ENCODE assay signal across 10 cellular contexts in the genomic region with DNA sequence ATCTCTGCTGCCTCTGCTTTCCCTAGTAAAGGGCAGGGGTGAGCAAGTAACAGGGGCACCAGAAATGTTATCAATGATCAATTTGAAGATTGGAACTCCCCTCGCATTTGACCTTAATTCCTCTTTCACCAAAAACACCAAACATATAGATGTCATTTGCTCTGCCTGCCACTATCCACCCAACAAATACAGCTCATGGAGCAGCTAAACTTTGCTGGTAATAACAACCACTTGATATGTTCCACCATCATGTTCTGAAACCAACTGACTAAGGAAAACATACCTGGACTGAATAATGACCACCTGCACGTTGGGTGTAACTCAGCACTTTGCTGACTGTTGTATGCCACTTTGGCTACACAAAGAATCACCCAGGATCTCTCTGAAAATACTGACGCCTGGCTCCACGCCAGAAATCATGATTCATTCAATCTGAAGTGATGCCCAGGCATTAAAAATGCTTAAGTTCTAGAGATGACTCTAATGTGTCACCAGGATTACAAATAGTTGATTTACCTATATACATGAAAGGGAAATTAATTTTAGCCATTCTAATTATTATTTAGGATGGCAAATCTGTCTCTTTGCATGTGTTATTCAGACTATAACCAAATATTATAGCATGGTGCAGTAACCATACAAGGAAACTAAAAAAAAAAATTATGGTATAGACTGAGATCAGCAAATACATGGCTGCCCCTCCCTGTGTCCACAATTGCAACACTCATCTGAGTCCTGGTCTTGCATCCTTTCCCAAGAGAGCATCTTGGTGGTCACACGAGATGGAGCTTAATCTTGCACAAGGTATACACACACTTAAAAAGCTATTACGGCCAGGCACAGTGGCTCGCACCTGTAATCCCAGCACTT. TPM values are rescaled to one million over a fixed set of nuclear protein-coding genes. Genes with fewer than 3 reads are reported as not detected.
DNase-seq lines count a peak whose midpoint lies in the region; ATAC-seq, FAIRE-seq and TF ChIP-seq lines count a peak whose summit lies in the region.
"Had no signal": no experiment of that assay in that cellular context is flagged by ENCODE, and none has a peak within 500 bp of the region (broad histone marks: within the 10 kb centered on the region; RNA-seq: fewer than 3 reads in every experiment).

No MANE protein-coding gene starts in this region.

- no peak overlapping the region for H3K4me2 ChIP-seq in H1 (ENCODE audit: insufficient read depth in 1 of 2, low read depth in 2 of 2, low read length in 2 of 2)

- H3K4me1 ChIP-seq in H1 (replicated peaks in 1 of 4; ENCODE audit: control insufficient read depth in 3 of 4, insufficient read depth in 4 of 4, low read length in 3 of 4) (peaks cover 0 to 6% (median 2%) of the 10 kb centered on the region in 4 experiments; a peak in 1 of 7 replicates), thoracic aorta (ENCODE audit: control insufficient read depth in 1 of 2, low read depth in 2 of 2) (no peaks in the 10 kb centered on the region)

- WGBS in H1 (ENCODE audit: extremely low coverage in 1 of 2, insufficient coverage in 1 of 2, insufficient read length in 1 of 2, insufficient replicate concordance in 2 of 2, low coverage in 1 of 2, low lambda C conversion rate in 2 of 2, missing lambda C conversion rate in 1 of 2), 2 experiments = 88% methylated on average over 7 of the region's 7 CpGs; no CpG with 5 or more reads in 1 of the 2 experiments

- no peak overlapping the region for H3K4me3 Mint-ChIP-seq in activated T-cell treated with anti-CD3 and anti-CD28 coated beads, Interleukin-2, amount 50 U/mL, for 4 hours
- H3K4me3 Mint-ChIP-seq: CD4-positive, CD25-positive, alpha-beta regulatory T cell had no signal

- H3K27ac ChIP-seq in H1 (ENCODE audit: low read depth, low read length) = no peak overlapping the region
- no peak overlapping the region for H3K27ac ChIP-seq in thoracic aorta

- H4K20me1 ChIP-seq in H1 (replicated peaks in 1 of 2; ENCODE audit: control insufficient read depth in 1 of 2, insufficient read depth in 2 of 2, low read length in 2 of 2) = no peaks in the 10 kb centered on the region

- no peaks in the 10 kb centered on the region for H3K27me3 ChIP-seq in H1 (replicated peaks in 1 of 4; ENCODE audit: control insufficient read depth in 3 of 4, extremely low read depth in 1 of 4, insufficient read depth in 3 of 4, low read length in 3 of 4)
- H3K27me3 ChIP-seq in thoracic aorta (replicated peaks; ENCODE audit: insufficient read depth) = no peaks in the 10 kb centered on the region

- H2BK20ac ChIP-seq in H1 (ENCODE audit: low read length) = no peak overlapping the region

- ATAC-seq in activated T-cell treated with anti-CD3 and anti-CD28 coated beads, Interleukin-2, amount 50 U/mL, for 4 hours = no peak
- ATAC-seq in thoracic aorta (ENCODE audit: insufficient number of reproducible peaks, low FRiP score, low read depth) (no peak), HG03108 (IDR thresholded peaks at IDR 0.05; ENCODE audit: unreplicated experiment) (no peak), GM19455 (IDR thresholded peaks at IDR 0.05; ENCODE audit: unreplicated experiment) (no peak)

- peak; percentile 7 for DNase-seq in activated T-cell treated with anti-CD3 and anti-CD28 coated beads, Interleukin-2, amount 50 U/mL, for 4 hours
- no peak for DNase-seq in activated T-cell treated with anti-CD3 and anti-CD28 coated beads, Interleukin-2, amount 50 U/mL, for 1 hour
- DNase-seq in NCI-H446 (lab: John Stamatoyannopoulos, UW) (peak; percentile 52 to 74), H1 (ENCODE audit: low read depth in 1 of 2, low spot score in 2 of 2) (no peak), thoracic aorta (ENCODE audit: low spot score) (peak; percentile 10), ecto neural progenitor cell (ENCODE audit: low spot score) (no peak)
- DNase-seq: cortex of kidney had no signal

- H3K23ac ChIP-seq in H1 (ENCODE audit: insufficient read length) = no peak overlapping the region

- no peak for TF ChIP-seq RAD21 in H1 (IDR thresholded peaks at IDR 0.05 in 1 of 2, conservative IDR thresholded peaks at IDR 0.05 in 1 of 2; ENCODE audit: low read depth in 2 of 2, low read length in 2 of 2)

- H2BK120ac ChIP-seq in H1 (replicated peaks; ENCODE audit: low read depth, low read length) = no peak overlapping the region

- no peaks in the 10 kb centered on the region; a peak in 1 of 4 replicates for H3K9me3 ChIP-seq in H1 (ENCODE audit: insufficient read depth in 2 of 2, low read depth in 1 of 2, low read length in 1 of 2)
- no peaks in the 10 kb centered on the region for H3K9me3 ChIP-seq in thoracic aorta

- no peak overlapping the region for H3K4me3 ChIP-seq in H1 (ENCODE audit: extremely low read depth in 1 of 4, insufficient read depth in 2 of 4, low read depth in 3 of 4, low read length in 4 of 4)
- no peak overlapping the region for H3K4me3 ChIP-seq in thoracic aorta

- no peaks in the 10 kb centered on the region; the same call in 1 of the 2 replicates for H3K23me2 ChIP-seq in H1 (ENCODE audit: low read depth, low read length)

- no peaks in the 10 kb centered on the region for H3K36me3 Mint-ChIP-seq in activated T-cell treated with anti-CD3 and anti-CD28 coated beads, Interleukin-2, amount 50 U/mL, for 4 hours (ENCODE audit: insufficient read depth)
- H3K36me3 Mint-ChIP-seq: CD4-positive, CD25-positive, alpha-beta regulatory T cell had no signal

- H3K56ac ChIP-seq in H1 (replicated peaks; ENCODE audit: insufficient read length, low read depth, low read length) = no peak overlapping the region

- no peak overlapping the region for H4K91ac ChIP-seq in H1 (replicated peaks; ENCODE audit: insufficient read length, low read length)

- no peak overlapping the region for H3K4ac ChIP-seq in H1 (replicated peaks; ENCODE audit: insufficient read length, low read depth, low read length)

- POLR2A ChIA-PET in H1 (lab: Charles Lee; ENCODE audit: partially characterized antibody) = no interaction called here

- no peaks in the 10 kb centered on the region for H3K9me3 Mint-ChIP-seq in activated T-cell treated with anti-CD3 and anti-CD28 coated beads, Interleukin-2, amount 50 U/mL, for 4 hours

- no peak overlapping the region for H3K18ac ChIP-seq in H1 (ENCODE audit: extremely low read depth, low read length)

- TF ChIP-seq EP300 in H1 (IDR thresholded peaks at IDR 0.05; ENCODE audit: borderline replicate concordance in 1 of 2, low read depth in 2 of 2, low read length in 2 of 2) = no peak

- no peak overlapping the region for H2BK5ac ChIP-seq in H1 (ENCODE audit: low read depth, low read length)

- H3K4me1 Mint-ChIP-seq in activated T-cell treated with anti-CD3 and anti-CD28 coated beads, Interleukin-2, amount 50 U/mL, for 4 hours (ENCODE audit: low read depth) = peaks cover 20% of the 10 kb centered on the region

- no peaks in the 10 kb centered on the region for H3K79me2 ChIP-seq in H1 (ENCODE audit: control insufficient read depth in 1 of 2, insufficient read depth in 2 of 2, low read length in 2 of 2)

- 0 out of 2 replicates have a peak overlapping the region, but pooled peaks have one; percentile 46 for H2BK15ac ChIP-seq in H1 (ENCODE audit: low read length)

- CTCF ChIA-PET in H1 (lab: Charles Lee; ENCODE audit: partially characterized antibody) = interaction anchor here (0.9 to 1.0 kb wide), 3 partner anchors 12 to 139 kb away, joined by 3 to 4 read pairs (median 3); no protein-coding TSS in a partner anchor

- H3K36me3 ChIP-seq in H1 (ENCODE audit: control insufficient read depth in 2 of 4, insufficient read depth in 4 of 4, low read length in 3 of 4) (no peaks in the 10 kb centered on the region; a peak in 2 of 8 replicates), thoracic aorta (no peaks in the 10 kb centered on the region)

- no peaks in the 10 kb centered on the region for H3K27me3 Mint-ChIP-seq in activated T-cell treated with anti-CD3 and anti-CD28 coated beads, Interleukin-2, amount 50 U/mL, for 4 hours (ENCODE audit: low read depth)

- no peak overlapping the region for H2AK5ac ChIP-seq in H1 (ENCODE audit: low read depth, low read length)

- no peak overlapping the region for H2AFZ ChIP-seq in H1 (ENCODE audit: low read length)

- no peaks in the 10 kb centered on the region for H3K79me1 ChIP-seq in H1 (ENCODE audit: low read depth, low read length)

- no peak overlapping the region for H2BK12ac ChIP-seq in H1 (ENCODE audit: low read depth, low read length)

- H4K8ac ChIP-seq in H1 (ENCODE audit: extremely low read depth, insufficient read depth, low read length) = no peak overlapping the region

- TF ChIP-seq POLR2A in H1 (IDR thresholded peaks at IDR 0.05; ENCODE audit: control extremely low read depth in 1 of 2, low read depth in 2 of 2, low read length in 2 of 2) = no peak

- H3K14ac ChIP-seq in H1 (ENCODE audit: insufficient read length) = no peak overlapping the region

- no peak overlapping the region for H3K9ac ChIP-seq in H1 (replicated peaks in 1 of 4; ENCODE audit: extremely low read depth in 1 of 4, low read depth in 3 of 4, low read length in 3 of 4)

- no peak overlapping the region for H4K5ac ChIP-seq in H1 (ENCODE audit: insufficient read length, low read depth, low read length)

- FAIRE-seq in H1 (lab: Jason Lieb, UNC) = no peak

- TF ChIP-seq CTCF in H1 (IDR thresholded peaks at IDR 0.05; ENCODE audit: control extremely low read depth in 1 of 3, insufficient read depth in 1 of 3, low read depth in 1 of 3, low read length in 3 of 3) = no peak
- TF ChIP-seq CTCF in thoracic aorta (IDR thresholded peaks at IDR 0.05) = no peak

TF ChIP-seq in H1, 55 proteins besides CTCF, POLR2A, EP300 and RAD21 (continues in another document):
- no peak for TF ChIP-seq ASH2L (IDR thresholded peaks at IDR 0.05; ENCODE audit: low read length)

RNA-seq across cellular contexts. Expression of a gene that starts 43.1 kb away (rescaled TPM):
- total RNA-seq in activated T-cell treated with anti-CD3 and anti-CD28 coated beads, Interleukin-2, amount 50 U/mL, for 4 hours = 10 to 100 TPM in 2 of 3 donors, 1 to 10 TPM in 1; 6.7 to 11.7 (median 10.5) TPM
- 9.5 and 10.9 TPM in 2 replicates for total RNA-seq in H1 (2021; fragmentation: NEBNext Ultra II Directional; extraction: Animal tissue kit (Norgen Biotek cat#: 25700))
- polyA plus RNA-seq in H1 (2011; rRNA removed) = 1.3 and 1.6 TPM in 2 replicates
- 2.1 TPM for polyA plus RNA-seq in H1 (2011; cell fraction: cytosol; rRNA removed)
- 3.8 TPM for polyA plus RNA-seq in H1 (2011; cell fraction: nucleus; rRNA removed)
- 4.6 to 7.9 TPM (median 5.3 TPM) in 4 replicates for polyA plus RNA-seq in H1 (2012, experiment 1 of 2)
- polyA plus RNA-seq in H1 (2012, experiment 2 of 2) = 0.39 TPM
- 4.8 TPM for polyA plus RNA-seq in H1 (2013, experiment 1 of 2)
- polyA plus RNA-seq in H1 (2013, experiment 2 of 2) = 5.7 TPM
- polyA minus RNA-seq in H1 (2011; rRNA and poly(A)+ RNA removed) = 17.7 and 22.7 TPM in 2 replicates
- 11.2 TPM for polyA minus RNA-seq in H1 (2011; cell fraction: cytosol; rRNA and poly(A)+ RNA removed)
- polyA minus RNA-seq in H1 (2011; cell fraction: nucleus; rRNA and poly(A)+ RNA removed) = 17.5 TPM
- total RNA-seq in thoracic aorta = 10 to 100 TPM; 24.2 to 46.7 TPM

Comparison
In these comparisons a context has a peak if more than half of its experiments do, and no peak if none do; other contexts are left out.
1. DNase-seq: peak in activated T-cell treated with anti-CD3 and anti-CD28 coated beads, Interleukin-2, amount 50 U/mL, for 4 hours (single experiment), NCI-H446 (2 of 2) and thoracic aorta (single experiment); none in activated T-cell treated with anti-CD3 and anti-CD28 coated beads, Interleukin-2, amount 50 U/mL, for 1 hour (single experiment), H1 (0 of 2) and ecto neural progenitor cell (single experiment).